10 cellular contexts compared by ENCODE assay signal in genomic region chr18:34773961-34774754, GRCh38.
A peak's percentile ranks its signal among the peaks of the same experiment; 100 is the strongest.
DNase-seq lines count a peak whose midpoint lies in the region; ATAC-seq and TF ChIP-seq lines count a peak whose summit lies in the region.
"Had no signal": no experiment of that assay in that cellular context is flagged by ENCODE, and none has a peak within 500 bp of the region (broad histone marks: within the 10 kb centered on the region; RNA-seq: fewer than 3 reads in every experiment).

No MANE protein-coding gene starts in this region.

- intact Hi-C loops in mammary epithelial cell (cut with micrococcal nuclease) (loop anchor here (5.0 kb wide), 1 partner anchor 47 kb away; no protein-coding TSS in a partner anchor), transverse colon (cut with DNase I; ENCODE audit: low total_unique reads) (no loop called here), esophagus squamous epithelium (cut with DNase I) (no loop called here)

- no peaks in the 10 kb centered on the region for H3K27me3 ChIP-seq in mammary epithelial cell (ENCODE audit: insufficient read depth, low read length)
- H3K27me3 ChIP-seq in transverse colon = no peaks in the 10 kb centered on the region
- H3K27me3 ChIP-seq in esophagus squamous epithelium = no peaks in the 10 kb centered on the region

- H3K79me2 ChIP-seq in mammary epithelial cell (ENCODE audit: insufficient read depth, low read length) = no peaks in the 10 kb centered on the region

- DNase-seq in NCI-H2081 (lab: John Stamatoyannopoulos, UW) = peak; percentile 17 to 53
- no peak for DNase-seq in NCI-H2081 treated with DMSO at 0.1 percent for 48 hours (lab: John Stamatoyannopoulos, UW)
- peak; percentile 43 for DNase-seq in mammary epithelial cell
- peak; percentile 78 for DNase-seq in kidney glomerular epithelial cell (lab: John Stamatoyannopoulos, UW)
- DNase-seq in transverse colon = peak; percentile 27
- DNase-seq in SW480 (ENCODE audit: low spot score) = no peak
- no peak for DNase-seq in esophagus squamous epithelium (lab: John Stamatoyannopoulos, UW)
- DNase-seq: activated CD4-positive, alpha-beta T cell treated with anti-CD3 and anti-CD28 coated beads for 1 hour had no signal

- 19% methylated on average over 5 of the region's 7 CpGs for WGBS in mammary epithelial cell (ENCODE audit: low coverage, missing lambda C conversion rate)
- 18 to 27% methylated on average over 3 to 7 of the region's 7 CpGs for WGBS in transverse colon (ENCODE audit: low coverage in 1 of 2), 2 donors
- WGBS in esophagus squamous epithelium, 2 donors = 13 to 24% methylated on average over 7 of the region's 7 CpGs

- TF ChIP-seq EP300 in transverse colon (IDR thresholded peaks at IDR 0.05; ENCODE audit: low read depth) = no peak

- dilution Hi-C loops in mammary epithelial cell (cut with HindIII; ENCODE audit: low sequenced_read_pairs) = no loop called here

- CTCF ChIA-PET in mammary epithelial cell (lab: Charles Lee; ENCODE audit: low non-redundant PET) = no interaction called here

- ATAC-seq in HG03025 (IDR thresholded peaks at IDR 0.05; ENCODE audit: low FRiP score, unreplicated experiment) = no peak
- ATAC-seq: K562 had no signal

- in situ Hi-C loops in mammary epithelial cell (cut with MboI; ENCODE audit: low sequenced_read_pairs in 2 of 2) = loop anchor here in 1 of 2 donors (10.0 kb wide), 1 partner anchor 59 kb away; the partner anchor contains the start of gene DTNA
- in situ Hi-C loops in transverse colon (cut with MboI; ENCODE audit: low pct_ligation_motif_present in 1 of 4, low pct_unique_long_range_greater_than_20kb in 1 of 4, low sequenced_read_pairs in 3 of 4) = no loop called here

- H3K36me3 ChIP-seq in mammary epithelial cell (ENCODE audit: insufficient read depth, low read length) (no peaks in the 10 kb centered on the region), transverse colon (no peaks in the 10 kb centered on the region), esophagus squamous epithelium (no peaks in the 10 kb centered on the region)

- no peaks in the 10 kb centered on the region for H4K20me1 ChIP-seq in mammary epithelial cell (ENCODE audit: insufficient read depth, low read length)

- TF ChIP-seq POLR2A in transverse colon (IDR thresholded peaks at IDR 0.05) = no peak
- no peak for TF ChIP-seq POLR2A in esophagus squamous epithelium (IDR thresholded peaks at IDR 0.05)

- H2AFZ ChIP-seq in mammary epithelial cell (ENCODE audit: low read depth, low read length) = no peak overlapping the region

- no peak overlapping the region for H3K4me3 ChIP-seq in mammary epithelial cell (replicated peaks in 1 of 3; ENCODE audit: insufficient read depth in 1 of 3, low read depth in 2 of 3, low read length in 3 of 3)
- H3K4me3 ChIP-seq in transverse colon = no peak overlapping the region
- H3K4me3 ChIP-seq in esophagus squamous epithelium = no peak overlapping the region
- H3K4me3 ChIP-seq: K562 had no signal

- BruUV-seq in mammary epithelial cell (replicated peaks; lab: Mats Ljungman, UMichigan) = TSS peak; percentile 93

- TF ChIP-seq CTCF in mammary epithelial cell (conservative IDR thresholded peaks at IDR 0.05 in 1 of 2, IDR thresholded peaks at IDR 0.05 in 1 of 2; ENCODE audit: extremely low read depth in 1 of 2, insufficient read depth in 1 of 2, low read depth in 1 of 2, low read length in 2 of 2) (no peak), transverse colon (IDR thresholded peaks at IDR 0.05) (no peak), esophagus squamous epithelium (IDR thresholded peaks at IDR 0.05) (no peak)

- H3K9ac ChIP-seq in mammary epithelial cell (ENCODE audit: insufficient read depth, low read length) = no peak overlapping the region

- no peak overlapping the region for H3K27ac ChIP-seq in mammary epithelial cell (ENCODE audit: insufficient read depth, low read depth, low read length)
- H3K27ac ChIP-seq in transverse colon = peak overlapping the region; percentile 15 to 68 (median 42)
- H3K27ac ChIP-seq in esophagus squamous epithelium = peak overlapping the region in 2 of 4 donors; percentile 15 to 46

- no peak overlapping the region for H3K4me2 ChIP-seq in mammary epithelial cell (ENCODE audit: insufficient read depth, low read depth, low read length)

- peaks cover 18% of the 10 kb centered on the region for H3K4me1 ChIP-seq in mammary epithelial cell (ENCODE audit: insufficient read depth, low read length)
- peaks cover 0 to 16% (median 6%) of the 10 kb centered on the region in 4 donors for H3K4me1 ChIP-seq in transverse colon
- H3K4me1 ChIP-seq in esophagus squamous epithelium = peaks cover 0 to 20% (median 9%) of the 10 kb centered on the region in 3 donors

- no peaks in the 10 kb centered on the region for H3K9me3 ChIP-seq in mammary epithelial cell (replicated peaks; ENCODE audit: insufficient read depth, low read length)
- no peaks in the 10 kb centered on the region for H3K9me3 ChIP-seq in transverse colon
- H3K9me3 ChIP-seq in esophagus squamous epithelium = no peaks in the 10 kb centered on the region

Comparison
In these comparisons a context has a peak if more than half of its experiments do, and no peak if none do; other contexts are left out.
1. DNase-seq: peak in NCI-H2081 (2 of 2), mammary epithelial cell (single experiment), kidney glomerular epithelial cell (single experiment) and transverse colon (single experiment); none in NCI-H2081 treated with DMSO at 0.1 percent for 48 hours (single experiment), SW480 (single experiment) and esophagus squamous epithelium (single experiment).